ENCODE assay signal across 1 cellular context in the genomic region with DNA sequence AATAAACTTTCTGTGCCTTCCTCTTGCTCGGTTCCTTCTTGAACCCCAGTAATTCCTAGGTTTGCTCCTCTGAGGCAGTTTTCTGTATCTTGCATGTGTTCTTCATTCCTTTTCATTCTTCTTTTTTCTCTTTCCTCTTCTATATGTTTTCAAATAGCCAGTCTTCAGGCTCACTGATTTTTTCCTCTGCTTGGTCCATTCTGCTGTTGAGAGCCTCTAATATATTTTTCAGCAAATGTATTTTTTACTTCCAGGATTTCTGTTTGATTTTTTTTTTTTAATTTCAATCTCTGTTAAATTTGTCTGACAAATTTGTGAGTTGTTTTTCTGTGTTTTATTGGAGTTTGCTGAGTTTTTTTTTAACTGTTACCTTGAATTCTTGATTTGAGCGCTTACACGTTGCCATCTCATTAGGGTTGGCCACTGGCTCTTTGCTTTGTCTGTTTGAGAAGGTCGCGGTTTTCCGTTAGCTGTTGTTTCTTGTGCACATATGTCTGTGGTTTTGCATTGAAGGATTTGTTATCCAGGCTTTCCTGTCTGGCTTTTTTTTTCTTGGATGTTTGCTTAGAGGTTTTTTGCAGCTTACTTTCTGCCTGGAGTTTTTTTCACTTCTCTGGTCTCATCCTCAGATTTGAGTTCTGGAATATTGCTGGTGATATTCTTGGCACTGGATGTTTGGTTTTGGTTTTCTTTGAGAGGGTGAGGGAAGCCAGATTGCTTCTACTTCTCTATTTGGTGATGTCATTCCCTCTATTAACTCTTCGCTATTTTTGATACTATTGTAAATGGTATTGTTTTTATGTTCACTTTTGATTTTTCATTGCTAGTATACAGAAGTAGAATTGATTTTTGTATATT.
A peak's percentile ranks its signal among the peaks of the same experiment; 100 is the strongest.
TF ChIP-seq lines count a peak whose summit lies in the region.

No MANE protein-coding gene starts in this region.

TF ChIP-seq in HepG2, 621 proteins besides CTCF, POLR2A, EP300 and RAD21:
- TF ChIP-seq ZNF720 (CRISPR knock-in tag; IDR thresholded peaks at IDR 0.05) (no peak), ZNF160 (CRISPR knock-in tag; IDR thresholded peaks at IDR 0.05) (peak; percentile 99), ATF7 (IDR thresholded peaks at IDR 0.05) (peak; percentile 76), ATF7 (CRISPR knock-in tag; IDR thresholded peaks at IDR 0.05) (no peak)
